Comparison of ENCODE assay signal across 10 cellular contexts in genomic region chr11:73201249-73201648, GRCh38. TPM values are rescaled to one million over a fixed set of nuclear protein-coding genes. Genes with fewer than 3 reads are reported as not detected.
DNase-seq lines count a peak whose midpoint lies in the region; ATAC-seq and TF ChIP-seq lines count a peak whose summit lies in the region.
"Had no signal": no experiment of that assay in that cellular context is flagged by ENCODE, and none has a peak within 500 bp of the region (broad histone marks: within the 10 kb centered on the region; RNA-seq: fewer than 3 reads in every experiment).

No MANE protein-coding gene starts in this region.

- intact Hi-C loops in MCF 10A (cut with micrococcal nuclease): no loop called here
- intact Hi-C loops in mammary epithelial cell (cut with micrococcal nuclease): no loop called here
- intact Hi-C loops in left lung (cut with DNase I): no loop called here

- H3K27ac ChIP-seq in mammary epithelial cell (ENCODE audit: insufficient read depth, low read depth, low read length): no peak overlapping the region
- H3K27ac ChIP-seq in ectodermal cell (ENCODE audit: insufficient read depth, low read depth, low read length, poor library complexity, severe bottlenecking): peak overlapping the region; percentile 29
- H3K27ac ChIP-seq in left lung: peak overlapping the region; percentile 64 to 83
- peak overlapping the region; percentile 46 to 87 (median 76) for H3K27ac ChIP-seq in upper lobe of left lung

- H3K4me3 ChIP-seq in mammary epithelial cell (replicated peaks in 1 of 3; ENCODE audit: insufficient read depth in 1 of 3, low read depth in 2 of 3, low read length in 3 of 3) (no peak overlapping the region), ectodermal cell (ENCODE audit: insufficient read depth, low read depth, low read length) (no peak overlapping the region), left lung (no peak overlapping the region), upper lobe of left lung (no peak overlapping the region)

- WGBS in mammary epithelial cell (ENCODE audit: low coverage, missing lambda C conversion rate): 100% methylated on average over 3 of the region's 6 CpGs
- 64 to 69% methylated on average over 6 of the region's 6 CpGs for WGBS in ectodermal cell, 2 experiments
- 66 to 72% methylated on average over 6 of the region's 6 CpGs for WGBS in upper lobe of left lung, 2 donors

- BruUV-seq in MCF 10A (replicated peaks; lab: Mats Ljungman, UMichigan): no TSS peak
- BruUV-seq in mammary epithelial cell (replicated peaks; lab: Mats Ljungman, UMichigan): no TSS peak

- H2AFZ ChIP-seq in mammary epithelial cell (ENCODE audit: low read depth, low read length): no peak overlapping the region

- POLR2A ChIA-PET in MCF 10A (lab: Yijun Ruan, JAX): interaction anchor here (0.7 to 2.4 kb wide), 2 partner anchors 8 to 15 kb away, joined by 3 to 13 read pairs; no protein-coding TSS in a partner anchor

- no peak overlapping the region for H3K4me2 ChIP-seq in mammary epithelial cell (ENCODE audit: insufficient read depth, low read depth, low read length)

- TF ChIP-seq POLR2A in upper lobe of left lung (IDR thresholded peaks at IDR 0.05): peak in 1 of 4 donors; percentile 38

- H3K9me3 Mint-ChIP-seq in MCF 10A (ENCODE audit: unreplicated experiment): no peaks in the 10 kb centered on the region
- H3K9me3 Mint-ChIP-seq in stimulated activated naive CD8-positive, alpha-beta T cell treated with anti-CD3 and anti-CD28 coated beads, Interleukin-15, amount 100 ng/mL, for 72 hours: no peaks in the 10 kb centered on the region

- dilution Hi-C loops in mammary epithelial cell (cut with HindIII; ENCODE audit: low sequenced_read_pairs): no loop called here

- H3K27ac Mint-ChIP-seq in MCF 10A (ENCODE audit: low read depth, unreplicated experiment): peak overlapping the region; percentile 78
- H3K27ac Mint-ChIP-seq in stimulated activated naive CD8-positive, alpha-beta T cell treated with anti-CD3 and anti-CD28 coated beads, Interleukin-15, amount 100 ng/mL, for 72 hours: no peak overlapping the region

- ATAC-seq in left lung (peak; percentile 83), upper lobe of left lung (ENCODE audit: low FRiP score in 2 of 2) (peak; percentile 50 to 85), GM21515 (IDR thresholded peaks at IDR 0.05; ENCODE audit: unreplicated experiment) (no peak), GM18502 (IDR thresholded peaks at IDR 0.05; ENCODE audit: poor library complexity, unreplicated experiment) (no peak)
- ATAC-seq in stimulated activated naive CD8-positive, alpha-beta T cell treated with anti-CD3 and anti-CD28 coated beads, Interleukin-15, amount 100 ng/mL, for 72 hours: no peak

- peaks cover 7% of the 10 kb centered on the region for H3K36me3 Mint-ChIP-seq in MCF 10A (ENCODE audit: insufficient read depth, unreplicated experiment)

- peaks cover 26% of the 10 kb centered on the region for H3K4me1 Mint-ChIP-seq in MCF 10A (ENCODE audit: insufficient read depth, unreplicated experiment)
- no peaks in the 10 kb centered on the region for H3K4me1 Mint-ChIP-seq in stimulated activated naive CD8-positive, alpha-beta T cell treated with anti-CD3 and anti-CD28 coated beads, Interleukin-15, amount 100 ng/mL, for 72 hours

- CTCF ChIA-PET in MCF 10A (lab: Yijun Ruan, JAX) (no interaction called here), mammary epithelial cell (lab: Charles Lee; ENCODE audit: low non-redundant PET) (no interaction called here)

- H3K4me1 ChIP-seq in mammary epithelial cell (ENCODE audit: insufficient read depth, low read length) (peaks cover 14% of the 10 kb centered on the region), ectodermal cell (ENCODE audit: control insufficient read depth, insufficient read depth, low read length) (peaks cover 29% of the 10 kb centered on the region), left lung (peaks cover 3 to 75% of the 10 kb centered on the region in 2 donors), upper lobe of left lung (peaks cover 30 to 40% (median 33%) of the 10 kb centered on the region in 4 donors)

- H3K36me3 ChIP-seq in mammary epithelial cell (ENCODE audit: insufficient read depth, low read length) (no peaks in the 10 kb centered on the region), ectodermal cell (ENCODE audit: control insufficient read depth, insufficient read depth, low read length) (no peaks in the 10 kb centered on the region), left lung (no peaks in the 10 kb centered on the region), upper lobe of left lung (no peaks in the 10 kb centered on the region)

- no peaks in the 10 kb centered on the region for H3K79me2 ChIP-seq in mammary epithelial cell (ENCODE audit: insufficient read depth, low read length)

- DNase-seq in MCF 10A (ENCODE audit: unreplicated experiment): peak; percentile 69
- DNase-seq in mammary epithelial cell: no peak
- peak; percentile 75 to 82 for DNase-seq in left lung
- DNase-seq in upper lobe of left lung: peak; percentile 82 to 87
- DNase-seq in stimulated activated naive CD8-positive, alpha-beta T cell treated with anti-CD3 and anti-CD28 coated beads, Interleukin-15, amount 100 ng/mL, for 72 hours: no peak
- DNase-seq: activated CD8-positive, alpha-beta memory T cell treated with anti-CD3 and anti-CD28 coated beads, Interleukin-2, amount 50 U/mL, for 4 hours; NCI-H2171 treated with DMSO at 0.1 percent for 48 hours had no signal

- in situ Hi-C loops in mammary epithelial cell (cut with MboI; ENCODE audit: low sequenced_read_pairs in 2 of 2): no loop called here

- no peaks in the 10 kb centered on the region for H3K27me3 ChIP-seq in mammary epithelial cell (ENCODE audit: insufficient read depth, low read length)
- no peaks in the 10 kb centered on the region for H3K27me3 ChIP-seq in ectodermal cell (ENCODE audit: control insufficient read depth, insufficient read depth, low read length, poor library complexity, severe bottlenecking)
- H3K27me3 ChIP-seq in left lung: no peaks in the 10 kb centered on the region
- H3K27me3 ChIP-seq in upper lobe of left lung: no peaks in the 10 kb centered on the region

- TF ChIP-seq EP300 in upper lobe of left lung (IDR thresholded peaks at IDR 0.05): peak in 2 of 4 donors; percentile 43 to 78

- TF ChIP-seq CTCF in MCF 10A (IDR thresholded peaks at IDR 0.05; ENCODE audit: unreplicated experiment) (no peak), mammary epithelial cell (conservative IDR thresholded peaks at IDR 0.05 in 1 of 2, IDR thresholded peaks at IDR 0.05 in 1 of 2; ENCODE audit: extremely low read depth in 1 of 2, insufficient read depth in 1 of 2, low read depth in 1 of 2, low read length in 2 of 2) (no peak), left lung (IDR thresholded peaks at IDR 0.05) (no peak), upper lobe of left lung (IDR thresholded peaks at IDR 0.05) (no peak)

- no peaks in the 10 kb centered on the region for H3K27me3 Mint-ChIP-seq in MCF 10A (ENCODE audit: insufficient read depth, unreplicated experiment)
- H3K27me3 Mint-ChIP-seq in stimulated activated naive CD8-positive, alpha-beta T cell treated with anti-CD3 and anti-CD28 coated beads, Interleukin-15, amount 100 ng/mL, for 72 hours: peaks cover 21% of the 10 kb centered on the region

- H3K4me3 Mint-ChIP-seq in MCF 10A (ENCODE audit: unreplicated experiment): no peak overlapping the region
- H3K4me3 Mint-ChIP-seq in stimulated activated naive CD8-positive, alpha-beta T cell treated with anti-CD3 and anti-CD28 coated beads, Interleukin-15, amount 100 ng/mL, for 72 hours: no peak overlapping the region

- H3K9me3 ChIP-seq in mammary epithelial cell (replicated peaks; ENCODE audit: insufficient read depth, low read length) (no peaks in the 10 kb centered on the region), ectodermal cell (ENCODE audit: control insufficient read depth, low read length) (no peaks in the 10 kb centered on the region), left lung (no peaks in the 10 kb centered on the region), upper lobe of left lung (no peaks in the 10 kb centered on the region)

- H3K9ac ChIP-seq in mammary epithelial cell (ENCODE audit: insufficient read depth, low read length): no peak overlapping the region

- H4K20me1 ChIP-seq in mammary epithelial cell (ENCODE audit: insufficient read depth, low read length): no peaks in the 10 kb centered on the region

RNA-seq across cellular contexts. Expression of gene P2RY2, which starts 16.8 kb away (rescaled TPM):
- total RNA-seq in MCF 10A (2022): 0.56 and 1.0 TPM in 2 replicates
- 10 to 100 TPM in 1 of 2 donors, 1 to 10 TPM in 1; 7.8 to 21.6 TPM for total RNA-seq in mammary epithelial cell
- polyA plus RNA-seq in mammary epithelial cell: 27.6 TPM
- 31.5 TPM for polyA minus RNA-seq in mammary epithelial cell
- polyA plus RNA-seq in ectodermal cell (2013, experiment 1 of 4): 0.72 TPM
- 1.2 TPM for polyA plus RNA-seq in ectodermal cell (2013, experiment 2 of 4)
- 0.85 TPM for polyA plus RNA-seq in ectodermal cell (2013, experiment 3 of 4)
- polyA plus RNA-seq in ectodermal cell (2013, experiment 4 of 4): 0.85 TPM
- 10 to 100 TPM in 1 of 2 donors, 1 to 10 TPM in 1; 9.3 to 10.3 TPM for total RNA-seq in left lung
- total RNA-seq in upper lobe of left lung: 10 to 100 TPM in 4 of 6 donors, 1 to 10 TPM in 2; 7.8 to 15.0 (median 11.7) TPM

RNA-seq across cellular contexts. Expression of gene FCHSD2, which starts 59.1 kb away (rescaled TPM):
- total RNA-seq in MCF 10A (2022): 12.8 and 14.0 TPM in 2 replicates
- 10 to 100 TPM in 1 of 2 donors, 1 to 10 TPM in 1; 6.0 to 37.2 TPM for total RNA-seq in mammary epithelial cell
- 11.7 TPM for polyA plus RNA-seq in mammary epithelial cell
- 9.5 TPM for polyA minus RNA-seq in mammary epithelial cell
- 27.3 TPM for polyA plus RNA-seq in ectodermal cell (2013, experiment 1 of 4)
- 24.3 TPM for polyA plus RNA-seq in ectodermal cell (2013, experiment 2 of 4)
- polyA plus RNA-seq in ectodermal cell (2013, experiment 3 of 4): 17.8 TPM
- 18.4 TPM for polyA plus RNA-seq in ectodermal cell (2013, experiment 4 of 4)
- 10 to 100 TPM; 48.7 to 58.2 TPM for total RNA-seq in left lung
- 10 to 100 TPM; 22.5 to 55.6 (median 42.7) TPM for total RNA-seq in upper lobe of left lung

Comparison
In these comparisons a context has a peak if more than half of its experiments do, and no peak if none do; other contexts are left out.
1. DNase-seq: peak in MCF 10A (single experiment), left lung (2 of 2) and upper lobe of left lung (2 of 2); none in mammary epithelial cell (single experiment) and stimulated activated naive CD8-positive, alpha-beta T cell treated with anti-CD3 and anti-CD28 coated beads, Interleukin-15, amount 100 ng/mL, for 72 hours (0 of 2).
2. ATAC-seq: peak in left lung (single experiment) and upper lobe of left lung (2 of 2); none in stimulated activated naive CD8-positive, alpha-beta T cell treated with anti-CD3 and anti-CD28 coated beads, Interleukin-15, amount 100 ng/mL, for 72 hours (single experiment), GM21515 (single experiment) and GM18502 (single experiment).